In the genomic region with DNA sequence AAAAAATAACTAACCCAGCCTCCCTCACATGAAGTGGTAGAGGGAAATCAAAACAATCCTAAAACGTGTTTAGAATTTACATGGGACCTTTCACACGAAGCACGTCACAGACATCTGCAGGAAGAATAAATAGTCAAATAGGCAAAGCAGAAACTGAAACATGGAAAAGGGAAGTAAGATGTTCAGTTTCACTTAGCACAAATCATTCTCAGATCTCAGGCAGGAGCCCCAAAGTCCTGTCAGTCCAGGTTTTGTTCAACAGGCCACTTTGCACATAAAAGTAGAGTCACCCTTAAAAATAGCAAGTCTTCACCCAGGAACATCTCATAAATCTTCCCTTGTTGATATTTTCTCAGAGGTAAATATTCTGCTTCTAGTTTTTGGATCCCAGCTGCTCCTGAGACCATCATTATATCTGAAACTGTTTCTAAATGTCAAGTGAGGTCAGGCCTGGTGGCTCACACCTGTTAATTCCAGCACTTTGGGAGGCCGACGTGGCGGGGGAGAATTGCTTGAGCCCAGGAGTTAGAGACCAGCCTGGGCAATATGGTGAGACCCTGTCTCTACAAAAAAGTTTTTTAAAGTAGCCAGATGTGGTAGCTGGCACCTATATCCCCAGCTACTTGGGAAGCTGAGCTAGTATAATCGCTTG, we compare ENCODE assay signal across 8 cellular contexts. TPM values are rescaled to one million over a fixed set of nuclear protein-coding genes. Genes with fewer than 3 reads are reported as not detected.
DNase-seq lines count a peak whose midpoint lies in the region; ATAC-seq and TF ChIP-seq lines count a peak whose summit lies in the region.

No MANE protein-coding gene starts in this region.

- no peak overlapping the region for H3K23ac ChIP-seq in mesenchymal stem cell (ENCODE audit: low read length in 2 of 2)

- no peak overlapping the region for H3K18ac ChIP-seq in mesenchymal stem cell (ENCODE audit: low read depth in 1 of 2, low read length in 2 of 2)

- H3K36me3 Mint-ChIP-seq in CD4-positive, CD25-positive, alpha-beta regulatory T cell, result peaks cover 10% of the 10 kb centered on the region
- peaks cover 12% of the 10 kb centered on the region for H3K36me3 Mint-ChIP-seq in activated naive CD8-positive, alpha-beta T cell treated with anti-CD3 and anti-CD28 coated beads for 36 hours

- H3K4me2 ChIP-seq in mesenchymal stem cell (ENCODE audit: low read length, poor library complexity, severe bottlenecking) (no peak overlapping the region), smooth muscle cell (no peak overlapping the region)

- H3K27me3 ChIP-seq in CD4-positive, CD25-positive, alpha-beta regulatory T cell (ENCODE audit: control insufficient read depth, insufficient read depth, low read length), result no peaks in the 10 kb centered on the region
- no peaks in the 10 kb centered on the region for H3K27me3 ChIP-seq in mesenchymal stem cell (ENCODE audit: control insufficient read depth in 1 of 2, insufficient read depth in 1 of 2, low read length in 2 of 2)
- H3K27me3 ChIP-seq in heart right ventricle, result no peaks in the 10 kb centered on the region
- H3K27me3 ChIP-seq in smooth muscle cell (ENCODE audit: low read depth), result no peaks in the 10 kb centered on the region

- intact Hi-C loops in heart right ventricle (cut with DNase I), result no loop called here

- H2BK12ac ChIP-seq in mesenchymal stem cell (ENCODE audit: low read length in 2 of 2), result no peak overlapping the region

- H3K4me3 Mint-ChIP-seq in CD4-positive, CD25-positive, alpha-beta regulatory T cell, result peak overlapping the region; percentile 58 to 98 (median 80)
- peak overlapping the region; percentile 61 for H3K4me3 Mint-ChIP-seq in activated naive CD8-positive, alpha-beta T cell treated with anti-CD3 and anti-CD28 coated beads for 36 hours

- TF ChIP-seq CTCF in heart right ventricle (IDR thresholded peaks at IDR 0.05) (no peak), smooth muscle cell (IDR thresholded peaks at IDR 0.05; ENCODE audit: borderline replicate concordance, insufficient read depth, poor library complexity, severe bottlenecking) (no peak)

- peaks cover 12% of the 10 kb centered on the region for H3K79me1 ChIP-seq in mesenchymal stem cell (replicated peaks; ENCODE audit: low read length, poor library complexity, severe bottlenecking)

- peaks cover 3% of the 10 kb centered on the region for H4K20me1 ChIP-seq in smooth muscle cell (ENCODE audit: low read depth)

- H3K27me3 Mint-ChIP-seq in CD4-positive, CD25-positive, alpha-beta regulatory T cell, result peaks cover 4% of the 10 kb centered on the region
- H3K27me3 Mint-ChIP-seq in activated naive CD8-positive, alpha-beta T cell treated with anti-CD3 and anti-CD28 coated beads for 36 hours, result no peaks in the 10 kb centered on the region

- H3K36me3 ChIP-seq in CD4-positive, CD25-positive, alpha-beta regulatory T cell (ENCODE audit: control insufficient read depth, insufficient read depth, low read length), result peaks cover 4% of the 10 kb centered on the region
- H3K36me3 ChIP-seq in mesenchymal stem cell (ENCODE audit: control insufficient read depth in 1 of 2, insufficient read depth in 2 of 2, low read depth in 1 of 2, low read length in 2 of 2), result peaks cover 0 to 2% of the 10 kb centered on the region in 2 experiments
- peaks cover 0 to 5% (median 0%) of the 10 kb centered on the region in 9 donors for H3K36me3 ChIP-seq in heart right ventricle
- no peaks in the 10 kb centered on the region for H3K36me3 ChIP-seq in smooth muscle cell (ENCODE audit: low read depth)

- peak overlapping the region; percentile 37 for H3K4me3 ChIP-seq in CD4-positive, CD25-positive, alpha-beta regulatory T cell (ENCODE audit: low read depth, low read length)
- H3K4me3 ChIP-seq in mesenchymal stem cell (ENCODE audit: insufficient read depth in 1 of 2, low read depth in 1 of 2, low read length in 2 of 2), result no peak overlapping the region
- H3K4me3 ChIP-seq in heart right ventricle, result no peak overlapping the region
- H3K4me3 ChIP-seq in smooth muscle cell, result no peak overlapping the region

- no peak overlapping the region for H3K4ac ChIP-seq in mesenchymal stem cell (ENCODE audit: low read depth in 1 of 2, low read length in 2 of 2)

- H2AFZ ChIP-seq in mesenchymal stem cell (ENCODE audit: low read depth, low read length) (no peak overlapping the region), smooth muscle cell (ENCODE audit: low read depth) (no peak overlapping the region)

- H3K9ac ChIP-seq in mesenchymal stem cell (ENCODE audit: low read length) (no peak overlapping the region), smooth muscle cell (ENCODE audit: low read depth) (no peak overlapping the region)

- no peaks in the 10 kb centered on the region for H3K9me3 Mint-ChIP-seq in CD4-positive, CD25-positive, alpha-beta regulatory T cell
- no peaks in the 10 kb centered on the region for H3K9me3 Mint-ChIP-seq in activated naive CD8-positive, alpha-beta T cell treated with anti-CD3 and anti-CD28 coated beads for 36 hours

- no peak overlapping the region for H4K8ac ChIP-seq in mesenchymal stem cell (ENCODE audit: low read length)

- no peak overlapping the region for H4K91ac ChIP-seq in mesenchymal stem cell (ENCODE audit: low read length)

- peaks cover 31% of the 10 kb centered on the region for H3K4me1 ChIP-seq in CD4-positive, CD25-positive, alpha-beta regulatory T cell (ENCODE audit: control insufficient read depth, insufficient read depth, low read length, poor library complexity, severe bottlenecking)
- H3K4me1 ChIP-seq in mesenchymal stem cell (ENCODE audit: control insufficient read depth, insufficient read depth, low read depth, low read length), result peaks cover 7% of the 10 kb centered on the region
- peaks cover 5 to 32% (median 24%) of the 10 kb centered on the region in 9 donors for H3K4me1 ChIP-seq in heart right ventricle
- H3K4me1 ChIP-seq in smooth muscle cell (ENCODE audit: low read depth), result peaks cover 6% of the 10 kb centered on the region

- no peak overlapping the region for H2BK15ac ChIP-seq in mesenchymal stem cell (ENCODE audit: low read depth, poor library complexity, severe bottlenecking)

- H2BK5ac ChIP-seq in mesenchymal stem cell (ENCODE audit: low read depth, low read length, poor library complexity, severe bottlenecking), result no peak overlapping the region

- peaks cover 17 to 56% (median 43%) of the 10 kb centered on the region in 4 donors for H3K4me1 Mint-ChIP-seq in CD4-positive, CD25-positive, alpha-beta regulatory T cell
- peaks cover 34% of the 10 kb centered on the region for H3K4me1 Mint-ChIP-seq in activated naive CD8-positive, alpha-beta T cell treated with anti-CD3 and anti-CD28 coated beads for 36 hours

- H3F3A ChIP-seq in smooth muscle cell (ENCODE audit: low read depth), result peaks cover 10% of the 10 kb centered on the region

- ATAC-seq in CD4-positive, CD25-positive, alpha-beta regulatory T cell (ENCODE audit: low read depth in 2 of 2), result no peak
- peak; percentile 53 for ATAC-seq in GM19351 (IDR thresholded peaks at IDR 0.05; ENCODE audit: unreplicated experiment)
- ATAC-seq in HG03378 (IDR thresholded peaks at IDR 0.05; ENCODE audit: unreplicated experiment), result peak; percentile 68
- no peak for ATAC-seq in heart right ventricle

- H3K27ac ChIP-seq in CD4-positive, CD25-positive, alpha-beta regulatory T cell (ENCODE audit: insufficient read depth, low read length, poor library complexity, severe bottlenecking), result no peak overlapping the region
- H3K27ac ChIP-seq in mesenchymal stem cell (ENCODE audit: low read length, poor library complexity, severe bottlenecking), result no peak overlapping the region
- H3K27ac ChIP-seq in heart right ventricle, result peak overlapping the region in 4 of 10 donors; percentile 89 to 95 (median 91)
- no peak overlapping the region for H3K27ac ChIP-seq in smooth muscle cell (ENCODE audit: low read depth)

- H3K14ac ChIP-seq in mesenchymal stem cell (ENCODE audit: low read length in 2 of 2), result no peak overlapping the region

- peak overlapping the region; percentile 23 to 49 (median 30) for H3K27ac Mint-ChIP-seq in CD4-positive, CD25-positive, alpha-beta regulatory T cell
- H3K27ac Mint-ChIP-seq in activated naive CD8-positive, alpha-beta T cell treated with anti-CD3 and anti-CD28 coated beads for 36 hours, result peak overlapping the region; percentile 6

- no peak for DNase-seq in CD4-positive, CD25-positive, alpha-beta regulatory T cell
- no peak for DNase-seq in activated naive CD8-positive, alpha-beta T cell treated with anti-CD3 and anti-CD28 coated beads for 36 hours
- DNase-seq in mesenchymal stem cell (no peak), heart right ventricle (no peak), smooth muscle cell (lab: John Stamatoyannopoulos, UW; ENCODE audit: unreplicated experiment) (no peak), NCI-H187 (lab: John Stamatoyannopoulos, UW) (no peak)

- H2AK5ac ChIP-seq in mesenchymal stem cell (ENCODE audit: low read length, severe bottlenecking), result no peak overlapping the region

- no peak overlapping the region for H2BK120ac ChIP-seq in mesenchymal stem cell (ENCODE audit: low read depth, low read length)

- H3K79me2 ChIP-seq in smooth muscle cell (ENCODE audit: low read depth), result peaks cover 28% of the 10 kb centered on the region

- WGBS in mesenchymal stem cell, result 87% methylated on average over 7 of the region's 7 CpGs
- 91 to 94% methylated on average over 7 of the region's 7 CpGs for WGBS in heart right ventricle, 2 donors
- 96% methylated on average over 7 of the region's 7 CpGs for WGBS in smooth muscle cell (ENCODE audit: low lambda C conversion rate)

- no peaks in the 10 kb centered on the region for H3K9me3 ChIP-seq in CD4-positive, CD25-positive, alpha-beta regulatory T cell (ENCODE audit: control insufficient read depth in 2 of 2, low read length in 2 of 2)
- H3K9me3 ChIP-seq in mesenchymal stem cell (ENCODE audit: control insufficient read depth, low read length) (no peaks in the 10 kb centered on the region), heart right ventricle (no peaks in the 10 kb centered on the region), smooth muscle cell (replicated peaks; ENCODE audit: low read depth) (no peaks in the 10 kb centered on the region)

RNA-seq across cellular contexts. Expression of gene RUBCN, which starts 1.9 kb away (rescaled TPM):
- total RNA-seq in CD4-positive, CD25-positive, alpha-beta regulatory T cell, result 58.5 TPM
- polyA plus RNA-seq in CD4-positive, CD25-positive, alpha-beta regulatory T cell, result 10 to 100 TPM; 17.5 to 28.2 (median 19.5) TPM
- 10 to 100 TPM; 23.7 to 24.7 TPM for total RNA-seq in activated naive CD8-positive, alpha-beta T cell treated with anti-CD3 and anti-CD28 coated beads for 36 hours
- polyA plus RNA-seq in mesenchymal stem cell (2013, experiment 1 of 2), result 13.0 TPM
- polyA plus RNA-seq in mesenchymal stem cell (2013, experiment 2 of 2), result 12.6 TPM
- total RNA-seq in heart right ventricle (10 to 100 TPM; 23.6 to 51.4 (median 35.7) TPM), smooth muscle cell (6.0 and 7.5 TPM in 2 replicates)
- polyA plus RNA-seq in heart right ventricle (10 to 100 TPM in 1 of 2 donors, 1 to 10 TPM in 1; 9.7 to 16.5 TPM), smooth muscle cell (8.3 and 10.5 TPM in 2 replicates)

RNA-seq across cellular contexts. Expression of gene FYTTD1, which starts 14.9 kb away (rescaled TPM):
- total RNA-seq in CD4-positive, CD25-positive, alpha-beta regulatory T cell, result 42.2 TPM
- polyA plus RNA-seq in CD4-positive, CD25-positive, alpha-beta regulatory T cell, result 10 to 100 TPM; 75.5 to 91.0 (median 85.8) TPM
- 10 to 100 TPM; 23.2 to 25.0 TPM for total RNA-seq in activated naive CD8-positive, alpha-beta T cell treated with anti-CD3 and anti-CD28 coated beads for 36 hours
- polyA plus RNA-seq in mesenchymal stem cell (2013, experiment 1 of 2), result 55.2 TPM
- polyA plus RNA-seq in mesenchymal stem cell (2013, experiment 2 of 2), result 56.7 TPM
- total RNA-seq in heart right ventricle (100 to 1,000 TPM in 1 of 10 donors, 10 to 100 TPM in 9; 63.5 to 111 (median 82.4) TPM), smooth muscle cell (32.7 and 78.1 TPM in 2 replicates)
- polyA plus RNA-seq in heart right ventricle (10 to 100 TPM; 16.5 to 17.9 TPM), smooth muscle cell (33.2 and 40.7 TPM in 2 replicates)

RNA-seq across cellular contexts. Expression of gene LRCH3, which starts 56.3 kb away (rescaled TPM):
- total RNA-seq in CD4-positive, CD25-positive, alpha-beta regulatory T cell, result 66.1 TPM
- polyA plus RNA-seq in CD4-positive, CD25-positive, alpha-beta regulatory T cell, result 10 to 100 TPM; 12.2 to 19.6 (median 16.1) TPM
- 10 to 100 TPM; 33.6 to 34.4 TPM for total RNA-seq in activated naive CD8-positive, alpha-beta T cell treated with anti-CD3 and anti-CD28 coated beads for 36 hours
- polyA plus RNA-seq in mesenchymal stem cell (2013, experiment 1 of 2), result 26.9 TPM
- 26.2 TPM for polyA plus RNA-seq in mesenchymal stem cell (2013, experiment 2 of 2)
- total RNA-seq in heart right ventricle (10 to 100 TPM; 21.5 to 33.2 (median 28.0) TPM), smooth muscle cell (31.7 and 49.2 TPM in 2 replicates)
- polyA plus RNA-seq in heart right ventricle (10 to 100 TPM in 1 of 2 donors, 1 to 10 TPM in 1; 7.1 to 12.1 TPM), smooth muscle cell (14.5 and 15.6 TPM in 2 replicates)

Comparison
In these comparisons a context has a peak if more than half of its experiments do, and no peak if none do; other contexts are left out.
1. ATAC-seq: peak in GM19351 (single experiment) and HG03378 (single experiment); none in CD4-positive, CD25-positive, alpha-beta regulatory T cell (0 of 2) and heart right ventricle (0 of 8).